ENCODE assay signal across 26 cellular contexts in the genomic region with DNA sequence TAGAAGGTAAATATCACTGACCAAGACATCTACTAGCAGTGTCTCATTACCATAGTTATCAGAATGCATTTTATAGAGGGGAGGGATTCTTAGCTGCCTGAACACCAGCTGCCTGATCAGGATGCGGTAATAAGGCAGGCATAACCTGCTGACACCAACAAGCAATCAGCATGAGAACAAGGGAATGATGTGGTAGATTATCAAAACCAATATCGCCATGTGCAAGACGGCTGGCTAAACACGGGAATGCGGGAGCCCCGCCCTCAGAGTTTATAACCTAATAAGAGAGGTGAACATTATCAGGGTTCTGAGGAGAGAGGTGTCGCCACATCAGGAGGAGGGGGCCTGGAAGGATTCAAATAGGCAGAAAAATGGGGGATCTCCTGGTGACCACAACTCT. TPM values are rescaled to one million over a fixed set of nuclear protein-coding genes. Genes with fewer than 3 reads are reported as not detected.
DNase-seq lines count a peak whose midpoint lies in the region; ATAC-seq and TF ChIP-seq lines count a peak whose summit lies in the region.
"Had no signal": no experiment of that assay in that cellular context is flagged by ENCODE, and none has a peak within 500 bp of the region (broad histone marks: within the 10 kb centered on the region; RNA-seq: fewer than 3 reads in every experiment).

No MANE protein-coding gene starts in this region.

- TF ChIP-seq EP300 in transverse colon (IDR thresholded peaks at IDR 0.05; ENCODE audit: low read depth): no peak

- H3K27me3 ChIP-seq in transverse colon: no peaks in the 10 kb centered on the region
- H3K27me3 ChIP-seq: BLaER1, pancreas, tibial nerve had no signal

- no peak for TF ChIP-seq POLR2A in transverse colon (IDR thresholded peaks at IDR 0.05)

- H3K9me3 ChIP-seq in T-helper 17 cell (ENCODE audit: control insufficient read depth, low read length, poor library complexity, severe bottlenecking) (no peaks in the 10 kb centered on the region), transverse colon (no peaks in the 10 kb centered on the region)
- H3K9me3 ChIP-seq: BLaER1, left ventricle myocardium inferior, pancreas, tibial nerve had no signal

- H3K4me3 ChIP-seq in transverse colon: no peak overlapping the region
- H3K4me3 ChIP-seq: BLaER1, left ventricle myocardium inferior, pancreas, smooth muscle cell, tibial nerve had no signal

- H3K27me3 Mint-ChIP-seq in activated naive CD4-positive, alpha-beta T cell treated with anti-CD3 and anti-CD28 coated beads, Interleukin-2, amount 50 U/mL, for 24 hours: no peaks in the 10 kb centered on the region
- H3K27me3 Mint-ChIP-seq in T-helper 17 cell (no peaks in the 10 kb centered on the region), memory B cell (no peaks in the 10 kb centered on the region)

- peak overlapping the region; percentile 93 for H3K27ac Mint-ChIP-seq in activated naive CD4-positive, alpha-beta T cell treated with anti-CD3 and anti-CD28 coated beads, Interleukin-2, amount 50 U/mL, for 24 hours
- H3K27ac Mint-ChIP-seq in T-helper 17 cell (peak overlapping the region; percentile 93), memory B cell (peak overlapping the region; percentile 77)

- peaks cover 35% of the 10 kb centered on the region for H3K36me3 Mint-ChIP-seq in activated naive CD4-positive, alpha-beta T cell treated with anti-CD3 and anti-CD28 coated beads, Interleukin-2, amount 50 U/mL, for 24 hours
- H3K36me3 Mint-ChIP-seq in T-helper 17 cell (ENCODE audit: low read depth) (peaks cover 2% of the 10 kb centered on the region), memory B cell (peaks cover 37% of the 10 kb centered on the region)

- H3K4me1 Mint-ChIP-seq in activated naive CD4-positive, alpha-beta T cell treated with anti-CD3 and anti-CD28 coated beads, Interleukin-2, amount 50 U/mL, for 24 hours: peaks cover 74% of the 10 kb centered on the region
- H3K4me1 Mint-ChIP-seq in T-helper 17 cell (peaks cover 20% of the 10 kb centered on the region), memory B cell (peaks cover 12% of the 10 kb centered on the region)

- no peak overlapping the region for H3K4me3 Mint-ChIP-seq in activated naive CD4-positive, alpha-beta T cell treated with anti-CD3 and anti-CD28 coated beads, Interleukin-2, amount 50 U/mL, for 24 hours
- H3K4me3 Mint-ChIP-seq in T-helper 17 cell: peak overlapping the region; percentile 21
- H3K4me3 Mint-ChIP-seq in memory B cell: no peak overlapping the region

- H3K4me1 ChIP-seq in transverse colon: peaks cover 0 to 37% (median 12%) of the 10 kb centered on the region in 4 donors
- H3K4me1 ChIP-seq: left ventricle myocardium inferior, pancreas, tibial nerve had no signal

- WGBS in transverse colon (ENCODE audit: low coverage in 1 of 2), 2 donors: 55 to 66% methylated on average over 6 to 7 of the region's 7 CpGs

- in situ Hi-C loops in transverse colon (cut with MboI; ENCODE audit: low pct_ligation_motif_present in 1 of 4, low pct_unique_long_range_greater_than_20kb in 1 of 4, low sequenced_read_pairs in 3 of 4): no loop called here

- DNase-seq in activated naive CD4-positive, alpha-beta T cell treated with Interleukin-2 at 50 U/mL for 16 hours: no peak
- no peak for DNase-seq in T-helper 17 cell
- no peak for DNase-seq in memory B cell (ENCODE audit: low spot score in 2 of 2)
- DNase-seq in transverse colon: no peak
- no peak for DNase-seq in DMS53 (lab: John Stamatoyannopoulos, UW)
- DNase-seq: activated CD4-positive, CD25-positive, alpha-beta regulatory T cell; activated T-cell treated with anti-CD3 and anti-CD28 coated beads, Interleukin-2, amount 50 U/mL, for 48 hours; Calu3; HCEC 1CT; left ventricle myocardium inferior; NCI-H1092 treated with DMSO at 0.1 percent for 48 hours; NCI-H1930; NCI-H526; pancreas; retina; SHP77 treated with DMSO at 0.1 percent for 48 hours; stimulated activated CD4-positive, alpha-beta T cell treated with anti-CD3 and anti-CD28 coated beads, Interleukin-1b, Interleukin-23, amount 100 ng/mL, for 48 hours; stimulated activated CD8-positive, alpha-beta memory T cell treated with anti-CD3 and anti-CD28 coated beads, Interleukin-4, amount 100 ng/mL, for 48 hours; T1000 had no signal

- intact Hi-C loops in transverse colon (cut with DNase I; ENCODE audit: low total_unique reads): no loop called here

- TF ChIP-seq CTCF in transverse colon (IDR thresholded peaks at IDR 0.05): no peak

- peak overlapping the region; percentile 36 to 63 (median 50) for H3K27ac ChIP-seq in transverse colon
- H3K27ac ChIP-seq: BLaER1, epithelial cell of prostate, left ventricle myocardium inferior, tibial nerve had no signal

- no peaks in the 10 kb centered on the region for H3K9me3 Mint-ChIP-seq in activated naive CD4-positive, alpha-beta T cell treated with anti-CD3 and anti-CD28 coated beads, Interleukin-2, amount 50 U/mL, for 24 hours
- H3K9me3 Mint-ChIP-seq in memory B cell: no peaks in the 10 kb centered on the region

- ATAC-seq in T-helper 17 cell: no peak
- no peak for ATAC-seq in memory B cell (ENCODE audit: low read depth)
- ATAC-seq in HG02884 (IDR thresholded peaks at IDR 0.05; ENCODE audit: unreplicated experiment): no peak

- H3K36me3 ChIP-seq in transverse colon: peaks cover 0 to 59% (median 17%) of the 10 kb centered on the region in 4 donors

RNA-seq across cellular contexts. Expression of a gene that starts 20.5 kb away (rescaled TPM):
- total RNA-seq in T-helper 17 cell (10 to 100 TPM; 14.6 to 24.7 TPM), transverse colon (10 to 100 TPM; 27.7 to 54.2 (median 52.0) TPM)

RNA-seq across cellular contexts. Expression of a gene that starts 46.8 kb away (rescaled TPM):
- total RNA-seq in T-helper 17 cell (not detected), transverse colon (under 1 TPM in 1 of 4 donors, not detected in 3; 0.95 TPM)
- total RNA-seq: cerebellum, left ventricle myocardium inferior, tibial nerve had no signal
